In the genomic region with DNA sequence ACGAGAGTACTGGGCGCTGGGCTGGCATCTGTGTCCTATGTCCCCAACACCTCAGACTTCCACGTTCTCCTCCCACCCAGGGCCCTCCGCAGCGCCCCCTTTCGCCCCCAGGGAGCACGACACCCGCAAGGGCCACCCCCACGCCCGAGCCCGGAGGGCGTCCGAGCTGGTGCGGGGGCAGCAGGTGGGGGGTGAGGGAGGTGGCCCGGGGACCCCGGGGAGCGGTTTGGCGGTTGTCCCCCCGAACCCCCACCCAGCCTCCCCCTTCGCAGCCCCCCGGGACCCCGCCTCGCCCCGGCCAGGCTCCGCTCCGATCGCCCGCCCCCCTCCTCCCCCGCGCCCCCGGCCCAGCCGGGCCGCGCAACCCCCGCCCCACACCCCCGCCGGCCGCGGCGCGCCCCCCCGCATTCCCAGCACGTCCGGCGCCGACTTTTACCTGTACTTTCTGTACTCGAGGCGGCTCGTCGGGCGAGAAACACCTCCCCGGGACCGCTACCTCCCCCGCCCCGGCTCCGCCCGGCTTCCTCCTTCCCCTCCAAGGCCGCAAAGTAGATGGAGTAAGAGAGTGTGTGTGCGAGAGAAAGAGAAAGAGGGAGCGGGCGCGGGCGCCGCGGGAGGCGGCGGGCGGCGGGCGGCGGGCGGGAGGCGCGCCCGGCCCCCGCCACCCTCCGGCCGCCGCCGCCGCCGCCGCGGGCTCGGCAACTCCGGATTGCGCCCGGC, we compare ENCODE assay signal across 8 cellular contexts.
DNase-seq lines count a peak whose midpoint lies in the region; ATAC-seq lines count a peak whose summit lies in the region.

No MANE protein-coding gene starts in this region.

- in situ Hi-C loops in T47D (cut with HindIII; ENCODE audit: low pct_unique_long_range_greater_than_20kb, low sequenced_read_pairs), result no loop called here

- H3K4me3 ChIP-seq in GM08714 (ENCODE audit: low read length), result peak overlapping the region; percentile 45

- H3K9me3 Mint-ChIP-seq in stimulated activated effector memory CD8-positive, alpha-beta T cell treated with anti-CD3 and anti-CD28 coated beads, Interleukin-12 subunit alpha, Interleukin-12 subunit beta, amount 100 ng/mL, for 72 hours, result no peaks in the 10 kb centered on the region

- peaks cover 4% of the 10 kb centered on the region for H3K36me3 Mint-ChIP-seq in stimulated activated effector memory CD8-positive, alpha-beta T cell treated with anti-CD3 and anti-CD28 coated beads, Interleukin-12 subunit alpha, Interleukin-12 subunit beta, amount 100 ng/mL, for 72 hours

- ATAC-seq in HG02870 (IDR thresholded peaks at IDR 0.05; ENCODE audit: unreplicated experiment), result peak; percentile 9
- ATAC-seq in stimulated activated effector memory CD8-positive, alpha-beta T cell treated with anti-CD3 and anti-CD28 coated beads, Interleukin-12 subunit alpha, Interleukin-12 subunit beta, amount 100 ng/mL, for 72 hours, result peak; percentile 14

- DNase-seq in T-helper 9 cell, result peak; percentile 10
- peak; percentile 51 to 71 for DNase-seq in T47D (ENCODE audit: low read depth in 1 of 2, low spot score in 1 of 2)
- DNase-seq in left kidney (ENCODE audit: low read depth, low spot score), result peak; percentile 77
- peak; percentile 21 to 75 for DNase-seq in stimulated activated effector memory CD8-positive, alpha-beta T cell treated with anti-CD3 and anti-CD28 coated beads, Interleukin-12 subunit alpha, Interleukin-12 subunit beta, amount 100 ng/mL, for 72 hours (ENCODE audit: low spot score in 2 of 2)
- DNase-seq in NCI-H1092 treated with DMSO at 0.1 percent for 48 hours (lab: John Stamatoyannopoulos, UW), result no peak
- DNase-seq in NCI-H2171 (lab: John Stamatoyannopoulos, UW), result no peak

- H3K4me3 Mint-ChIP-seq in stimulated activated effector memory CD8-positive, alpha-beta T cell treated with anti-CD3 and anti-CD28 coated beads, Interleukin-12 subunit alpha, Interleukin-12 subunit beta, amount 100 ng/mL, for 72 hours, result peak overlapping the region; percentile 80

- H3K4me1 Mint-ChIP-seq in stimulated activated effector memory CD8-positive, alpha-beta T cell treated with anti-CD3 and anti-CD28 coated beads, Interleukin-12 subunit alpha, Interleukin-12 subunit beta, amount 100 ng/mL, for 72 hours, result peaks cover 35% of the 10 kb centered on the region

- peak overlapping the region; percentile 65 for H3K27ac Mint-ChIP-seq in stimulated activated effector memory CD8-positive, alpha-beta T cell treated with anti-CD3 and anti-CD28 coated beads, Interleukin-12 subunit alpha, Interleukin-12 subunit beta, amount 100 ng/mL, for 72 hours

Comparison
In these comparisons a context has a peak if more than half of its experiments do, and no peak if none do; other contexts are left out.
1. DNase-seq: peak in T-helper 9 cell (single experiment), T47D (2 of 2), left kidney (single experiment) and stimulated activated effector memory CD8-positive, alpha-beta T cell treated with anti-CD3 and anti-CD28 coated beads, Interleukin-12 subunit alpha, Interleukin-12 subunit beta, amount 100 ng/mL, for 72 hours (2 of 2); none in NCI-H1092 treated with DMSO at 0.1 percent for 48 hours (single experiment) and NCI-H2171 (single experiment).